ENCODE assay signal across 9 cellular contexts in the genomic region with DNA sequence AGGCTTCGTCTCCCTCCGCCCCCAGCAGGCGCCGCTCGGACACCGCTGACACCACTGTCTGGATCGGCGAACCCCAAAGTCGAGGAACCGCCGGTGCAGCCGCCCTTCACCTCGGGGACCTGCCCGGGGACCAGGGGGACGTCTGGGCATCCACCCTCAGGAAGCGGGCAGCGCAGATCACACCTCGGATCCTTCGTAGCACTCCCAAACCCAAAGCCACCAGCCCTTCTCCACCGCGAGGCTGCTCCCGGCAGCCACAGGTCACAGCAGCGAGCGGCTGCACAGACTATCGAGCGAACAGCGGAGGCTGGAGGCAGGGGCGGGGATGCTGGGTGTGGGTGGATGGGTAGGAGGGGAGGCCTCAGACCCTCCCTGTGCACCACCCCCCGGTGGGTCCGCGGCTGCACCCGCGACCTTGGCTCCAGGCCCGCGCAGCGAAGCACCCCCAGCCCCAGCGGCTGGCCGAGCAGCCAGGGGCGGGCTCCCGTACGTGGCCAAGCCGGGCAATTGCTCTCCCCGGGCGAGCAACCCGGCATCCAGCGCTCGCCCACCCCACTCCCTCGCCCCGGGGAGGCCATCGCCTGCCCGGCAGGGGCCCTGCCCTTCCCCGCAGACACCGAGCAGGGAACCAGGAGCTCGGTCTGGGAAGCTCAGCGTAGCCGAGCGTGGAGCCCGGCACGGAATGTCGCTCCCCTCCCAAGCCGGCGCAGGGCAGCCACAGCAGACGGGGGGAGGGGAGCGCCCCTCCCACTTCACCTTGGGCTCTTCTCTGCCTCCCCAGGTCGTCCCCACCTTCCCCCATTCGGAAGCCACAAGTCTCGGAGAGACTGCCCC. TPM values are rescaled to one million over a fixed set of nuclear protein-coding genes. Genes with fewer than 3 reads are reported as not detected.
DNase-seq lines count a peak whose midpoint lies in the region; ATAC-seq, FAIRE-seq and TF ChIP-seq lines count a peak whose summit lies in the region.
"Had no signal": no experiment of that assay in that cellular context is flagged by ENCODE, and none has a peak within 500 bp of the region (broad histone marks: within the 10 kb centered on the region; RNA-seq: fewer than 3 reads in every experiment).

No MANE protein-coding gene starts in this region.

- CTCF ChIA-PET in K562 (lab: Yijun Ruan, JAX; ENCODE audit: low intra/inter-chr PET ratio), result no interaction called here

- H4K20me1 ChIP-seq in K562 (replicated peaks; ENCODE audit: control insufficient read depth, insufficient read depth, low read length), result no peaks in the 10 kb centered on the region; the same call in 1 of the 2 replicates
- peaks cover 12% of the 10 kb centered on the region for H4K20me1 ChIP-seq in keratinocyte (ENCODE audit: control insufficient read depth, extremely low read depth, insufficient read depth, low read length)

- in situ Hi-C loops in K562 (cut with MboI), result no loop called here

- peaks cover 0 to 8% of the 10 kb centered on the region in 2 experiments; a peak in 1 of 5 replicates for H3K4me1 ChIP-seq in K562 (replicated peaks in 1 of 2; ENCODE audit: control insufficient read depth in 2 of 2, insufficient read depth in 2 of 2, low read length in 2 of 2)
- peaks cover 12% of the 10 kb centered on the region for H3K4me1 ChIP-seq in keratinocyte (ENCODE audit: control insufficient read depth, extremely low read depth, insufficient read depth, low read length)

- H3K9me1 ChIP-seq in K562 (ENCODE audit: control insufficient read depth, insufficient read depth, low read length), result no peaks in the 10 kb centered on the region
- H3K9me1 ChIP-seq in keratinocyte (ENCODE audit: control insufficient read depth, extremely low read depth, insufficient read depth, low read length), result no peaks in the 10 kb centered on the region

- H2AFZ ChIP-seq in K562 (ENCODE audit: low read depth, low read length) (no peak overlapping the region), keratinocyte (ENCODE audit: control insufficient read depth, low read length) (peak overlapping the region; percentile 59)

- no peaks in the 10 kb centered on the region for H3K36me3 ChIP-seq in K562 (ENCODE audit: control insufficient read depth, insufficient read depth, low read length)
- no peaks in the 10 kb centered on the region for H3K36me3 ChIP-seq in keratinocyte (ENCODE audit: control insufficient read depth in 2 of 2, extremely low read depth in 1 of 2, insufficient read depth in 2 of 2, low read length in 2 of 2)

- H3K27me3 ChIP-seq in K562 (ENCODE audit: control insufficient read depth in 2 of 2, insufficient read depth in 2 of 2, low read length in 2 of 2), result peaks cover 0 to 30% of the 10 kb centered on the region in 2 experiments; a peak in 3 of 5 replicates
- peaks cover 22% of the 10 kb centered on the region for H3K27me3 ChIP-seq in keratinocyte (ENCODE audit: control insufficient read depth, extremely low read depth, insufficient read depth, low read length)

- H3K27ac ChIP-seq in K562 (ENCODE audit: extremely low read depth, low read depth, low read length), result no peak overlapping the region
- no peak overlapping the region for H3K27ac ChIP-seq in keratinocyte (ENCODE audit: control insufficient read depth, insufficient read depth, low read length)

- DNase-seq in GM12891 (ENCODE audit: insufficient read length, low spot score) (peak; percentile 41), NCI-H82 treated with DMSO at 0.1 percent for 48 hours (lab: John Stamatoyannopoulos, UW; ENCODE audit: unreplicated experiment) (peak; percentile 39), K562 (ENCODE audit: extremely low read depth in 1 of 4, low spot score in 3 of 4) (no peak), keratinocyte (ENCODE audit: low read depth, low spot score) (no peak), middle frontal gyrus (ENCODE audit: extremely low spot score, low spot score) (no peak)
- peak; percentile 26 for DNase-seq in stimulated activated CD4-positive, alpha-beta T cell treated with anti-CD3 and anti-CD28 coated beads, Interleukin-1b, Interleukin-23, amount 100 ng/mL, for 48 hours

- intact Hi-C loops in K562 (cut with micrococcal nuclease), result no loop called here

- TF ChIP-seq POLR2A in GM12891 (IDR thresholded peaks at IDR 0.05; ENCODE audit: low read depth, low read length), result no peak
- TF ChIP-seq POLR2A in K562 (conservative IDR thresholded peaks at IDR 0.05), result no peak

- dilution Hi-C loops in keratinocyte (cut with MboI; ENCODE audit: extremely low pct_ligation_motif_present, low sequenced_read_pairs), result no loop called here

- H3K9ac ChIP-seq in K562 (ENCODE audit: insufficient read depth in 1 of 2, low read depth in 2 of 2, low read length in 2 of 2), result no peak overlapping the region
- peak overlapping the region; percentile 57 for H3K9ac ChIP-seq in keratinocyte (ENCODE audit: control insufficient read depth, extremely low read depth, insufficient read depth, low read length)

- FAIRE-seq in GM12891 (lab: Jason Lieb, UNC) (peak; percentile 60), K562 (lab: Jason Lieb, UNC) (no peak), keratinocyte (lab: Jason Lieb, UNC) (no peak)
- FAIRE-seq: islet of Langerhans had no signal

- peak; percentile 61 for ATAC-seq in K562
- ATAC-seq in GM18909 (IDR thresholded peaks at IDR 0.05; ENCODE audit: poor library complexity, unreplicated experiment), result no peak
- ATAC-seq in HG03139 (IDR thresholded peaks at IDR 0.05; ENCODE audit: unreplicated experiment), result no peak

- 16% methylated on average over 43 of the region's 67 CpGs for WGBS in K562 (ENCODE audit: insufficient coverage, low coverage, missing lambda C conversion rate)

- H3K9me3 ChIP-seq in K562 (replicated peaks; ENCODE audit: control insufficient read depth, insufficient read depth, low read depth, low read length) (no peaks in the 10 kb centered on the region), keratinocyte (ENCODE audit: control insufficient read depth, low read depth, low read length) (no peaks in the 10 kb centered on the region)

- TF ChIP-seq CTCF in K562 (IDR thresholded peaks at IDR 0.05 in 2 of 3, conservative IDR thresholded peaks at IDR 0.05 in 1 of 3; ENCODE audit: insufficient read depth in 2 of 3, low read depth in 1 of 3, low read length in 3 of 3) (no peak), keratinocyte (optimal IDR thresholded peaks at IDR 0.05 in 1 of 3, IDR thresholded peaks at IDR 0.05 in 1 of 3, conservative IDR thresholded peaks at IDR 0.05 in 1 of 3; ENCODE audit: extremely low read depth in 1 of 3, insufficient read depth in 2 of 3, low read length in 3 of 3) (peak in 2 of 3 experiments; percentile 30 to 43)

- POLR2A ChIA-PET in K562 (lab: Yijun Ruan, JAX), result no interaction called here

- H3K4me2 ChIP-seq in K562 (ENCODE audit: insufficient read depth, low read length) (no peak overlapping the region), keratinocyte (ENCODE audit: control insufficient read depth, extremely low read depth, insufficient read depth, low read depth, low read length) (peak overlapping the region; percentile 85)

- H3K79me2 ChIP-seq in K562 (ENCODE audit: control insufficient read depth, insufficient read depth, low read length), result no peaks in the 10 kb centered on the region
- H3K79me2 ChIP-seq in keratinocyte (ENCODE audit: control insufficient read depth, insufficient read depth, low read length), result peaks cover 40% of the 10 kb centered on the region

- TF ChIP-seq EP300 in K562 (IDR thresholded peaks at IDR 0.05; ENCODE audit: low read length), result no peak

- no TSS peak for BruUV-seq in K562 (replicated peaks; lab: Mats Ljungman, UMichigan)

- no peak overlapping the region for H3K4me3 ChIP-seq in K562
- peak overlapping the region; percentile 71 to 89 (median 85) for H3K4me3 ChIP-seq in keratinocyte (ENCODE audit: control insufficient read depth in 2 of 3, extremely low read depth in 1 of 3, insufficient read depth in 2 of 3, low read depth in 1 of 3, low read length in 3 of 3)

- no peak for TF ChIP-seq RAD21 in K562 (CRISPR knock-in tag; conservative IDR thresholded peaks at IDR 0.05 in 1 of 2, IDR thresholded peaks at IDR 0.05 in 1 of 2)

TF ChIP-seq in GM12891, 5 proteins besides CTCF, POLR2A, EP300 and RAD21 (continues in another document):
- TF ChIP-seq SPI1 (IDR thresholded peaks at IDR 0.05; ENCODE audit: low read depth, low read length) (no peak), POLR2AphosphoS5 (IDR thresholded peaks at IDR 0.05; ENCODE audit: low read depth, low read length) (no peak), PAX5 (IDR thresholded peaks at IDR 0.05; ENCODE audit: insufficient read depth, low read length, severe bottlenecking) (no peak)

RNA-seq across cellular contexts. Expression of a gene that starts 1.0 kb away (rescaled TPM):
- polyA plus RNA-seq in GM12891 (2012; ENCODE audit: low read depth, missing spikeins), result not detected
- total RNA-seq in K562 (2011; cell fraction: chromatin; rRNA removed; ENCODE audit: low replicate concordance), result not detected in 2 replicates
- under 0.01 TPM in 1 of 2 replicates, not detected in the other for total RNA-seq in K562 (2011; cell fraction: nucleolus; rRNA removed)
- total RNA-seq in K562 (2011; cell fraction: nucleoplasm; rRNA removed), result not detected in 2 replicates
- total RNA-seq in K562 (2014; rRNA removed) (0.04 TPM in 1 of 2 replicates, not detected in the other), K562 (2014; rRNA removed; fragmentation: Illumina TruSeq; extraction: Trizol) (not detected in 2 replicates), K562 (2015; rRNA removed; fragmentation: Illumina TruSeq; extraction: Trizol) (not detected in 2 replicates), K562 (2021) (0.04 and 0.09 TPM in 2 replicates)
- polyA plus RNA-seq in K562 (2011; rRNA removed) (not detected in 2 replicates), K562 (2014; fragmentation: Illumina TruSeq; extraction: Trizol) (0.04 TPM in 1 of 2 replicates, not detected in the other), K562 (2014; fragmentation: Nextera tagmentation; extraction: Ambion mirVana) (not detected), K562 (2014; rRNA removed) (not detected in 2 replicates), keratinocyte (1.8 to 4.5 TPM (median 2.8 TPM) in 3 replicates)
- polyA plus RNA-seq in K562 (2011; cell fraction: cytosol; rRNA removed), result not detected in 2 replicates
- polyA plus RNA-seq in K562 (2011; cell fraction: nucleus; rRNA removed), result 0.03 TPM in 1 of 2 replicates, not detected in the other
- polyA plus RNA-seq in K562 (2012), result 0.04 and 0.22 TPM in 2 replicates
- polyA minus RNA-seq in K562 (2011; rRNA and poly(A)+ RNA removed), result not detected in 2 replicates
- not detected in 2 replicates for polyA minus RNA-seq in K562 (2011; cell fraction: cytosol; rRNA and poly(A)+ RNA removed)
- not detected in 2 replicates for polyA minus RNA-seq in K562 (2011; cell fraction: nucleus; rRNA and poly(A)+ RNA removed)
- polyA plus RNA-seq in keratinocyte (2011; ENCODE audit: low read depth), result 3.7 TPM
- 1.5 and 3.2 TPM in 2 replicates for polyA plus RNA-seq in keratinocyte (2011; cell fraction: cytosol; rRNA removed)
- polyA plus RNA-seq in keratinocyte (2011; cell fraction: nucleus; rRNA removed), result 19.9 and 28.4 TPM in 2 replicates
- 7.8 and 12.4 TPM in 2 replicates for polyA plus RNA-seq in keratinocyte (2012; ENCODE audit: low replicate concordance)
- polyA minus RNA-seq in keratinocyte, result 7.4 to 36.6 TPM (median 10.1 TPM) in 3 replicates
- 14.6 TPM for polyA minus RNA-seq in keratinocyte (2011; cell fraction: cytosol; rRNA and poly(A)+ RNA removed)
- polyA minus RNA-seq in keratinocyte (2011; cell fraction: nucleus; rRNA and poly(A)+ RNA removed), result 54.6 and 59.8 TPM in 2 replicates

Comparison
In these comparisons a context has a peak if more than half of its experiments do, and no peak if none do; other contexts are left out.
1. DNase-seq: peak in GM12891 (single experiment), NCI-H82 treated with DMSO at 0.1 percent for 48 hours (single experiment) and stimulated activated CD4-positive, alpha-beta T cell treated with anti-CD3 and anti-CD28 coated beads, Interleukin-1b, Interleukin-23, amount 100 ng/mL, for 48 hours (single experiment); none in K562 (0 of 4), keratinocyte (single experiment) and middle frontal gyrus (single experiment).
2. CTCF ChIP-seq: peak in keratinocyte (2 of 3); none in K562 (0 of 3).